Comparison of ENCODE assay signal across 1 cellular context in genomic region chr4:108700358-108700757, GRCh38.
TF ChIP-seq lines count a peak whose summit lies in the region.

No MANE protein-coding gene starts in this region.

TF ChIP-seq in SK-N-SH, 30 proteins besides CTCF, POLR2A, EP300 and RAD21 (continued from another document):
- TF ChIP-seq ZBTB33 (IDR thresholded peaks at IDR 0.05; ENCODE audit: borderline replicate concordance, low read depth) (peak; percentile 66; the same call in 1 of the 2 replicates), FOSL2 (IDR thresholded peaks at IDR 0.05; ENCODE audit: borderline replicate concordance, low read depth) (no peak), REST (IDR thresholded peaks at IDR 0.05; ENCODE audit: low read depth, low read length) (0 out of 2 replicates have a peak, but pooled peaks have one; percentile 42)
- TF ChIP-seq, protein P1, sequence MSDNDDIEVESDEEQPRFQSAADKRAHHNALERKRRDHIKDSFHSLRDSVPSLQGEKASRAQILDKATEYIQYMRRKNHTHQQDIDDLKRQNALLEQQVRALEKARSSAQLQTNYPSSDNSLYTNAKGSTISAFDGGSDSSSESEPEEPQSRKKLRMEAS (IDR thresholded peaks at IDR 0.05; ENCODE audit: low read depth), result no peak
